ENCODE assay signal across 24 cellular contexts in genomic region chr6:111916747-111917146, GRCh38. TPM values are rescaled to one million over a fixed set of nuclear protein-coding genes. Genes with fewer than 3 reads are reported as not detected.
DNase-seq lines count a peak whose midpoint lies in the region; ATAC-seq, FAIRE-seq and TF ChIP-seq lines count a peak whose summit lies in the region.
"Had no signal": no experiment of that assay in that cellular context is flagged by ENCODE, and none has a peak within 500 bp of the region (broad histone marks: within the 10 kb centered on the region; RNA-seq: fewer than 3 reads in every experiment).

No MANE protein-coding gene starts in this region.

- POLR2A ChIA-PET in MCF 10A (lab: Yijun Ruan, JAX) (interaction anchor here (0.6 kb wide), 1 partner anchor 119 kb away, joined by 3 read pairs; no protein-coding TSS in a partner anchor), K562 (lab: Yijun Ruan, JAX) (no interaction called here)

- H3K9me3 Mint-ChIP-seq in MCF 10A (ENCODE audit: unreplicated experiment), result no peaks in the 10 kb centered on the region
- H3K9me3 Mint-ChIP-seq: CD4-positive, alpha-beta T cell; CD8-positive, alpha-beta T cell had no signal

- no peaks in the 10 kb centered on the region for H3K4me1 ChIP-seq in mammary epithelial cell (ENCODE audit: insufficient read depth, low read length)
- no peaks in the 10 kb centered on the region for H3K4me1 ChIP-seq in K562 (replicated peaks in 1 of 2; ENCODE audit: control insufficient read depth in 2 of 2, insufficient read depth in 2 of 2, low read length in 2 of 2)
- H3K4me1 ChIP-seq in foreskin keratinocyte, result peaks cover 14% of the 10 kb centered on the region
- H3K4me1 ChIP-seq in prostate gland (replicated peaks), result no peaks in the 10 kb centered on the region
- H3K4me1 ChIP-seq: A549, Caco-2 had no signal

- intact Hi-C loops in mammary epithelial cell (cut with micrococcal nuclease), result no loop called here
- intact Hi-C loops in MCF 10A (cut with micrococcal nuclease), result no loop called here
- intact Hi-C loops in K562 (cut with micrococcal nuclease), result no loop called here
- intact Hi-C loops in prostate gland (cut with DNase I), result no loop called here

- no peaks in the 10 kb centered on the region for H3K79me2 ChIP-seq in mammary epithelial cell (ENCODE audit: insufficient read depth, low read length)
- H3K79me2 ChIP-seq in K562 (ENCODE audit: control insufficient read depth, insufficient read depth, low read length), result no peaks in the 10 kb centered on the region

- TF ChIP-seq POLR2A in K562 (conservative IDR thresholded peaks at IDR 0.05) (no peak), prostate gland (IDR thresholded peaks at IDR 0.05) (no peak)

- in situ Hi-C loops in mammary epithelial cell (cut with MboI; ENCODE audit: low sequenced_read_pairs in 2 of 2) (no loop called here), K562 (cut with MboI) (no loop called here)

- no peak for FAIRE-seq in K562 (lab: Jason Lieb, UNC)
- FAIRE-seq: A549, D721Med, G401.6, GM12891, GM19239 had no signal

- CTCF ChIA-PET in mammary epithelial cell (lab: Charles Lee; ENCODE audit: low non-redundant PET), result no interaction called here
- CTCF ChIA-PET in MCF 10A (lab: Yijun Ruan, JAX), result no interaction called here
- CTCF ChIA-PET in K562 (lab: Yijun Ruan, JAX; ENCODE audit: low intra/inter-chr PET ratio), result no interaction called here

- BruUV-seq in mammary epithelial cell (replicated peaks; lab: Mats Ljungman, UMichigan) (no TSS peak), MCF 10A (replicated peaks; lab: Mats Ljungman, UMichigan) (no TSS peak), K562 (replicated peaks; lab: Mats Ljungman, UMichigan) (no TSS peak)

- TF ChIP-seq RAD21 in K562 (CRISPR knock-in tag; conservative IDR thresholded peaks at IDR 0.05 in 1 of 2, IDR thresholded peaks at IDR 0.05 in 1 of 2), result no peak

- H3K9ac ChIP-seq in mammary epithelial cell (ENCODE audit: insufficient read depth, low read length) (no peak overlapping the region), K562 (ENCODE audit: insufficient read depth in 1 of 2, low read depth in 2 of 2, low read length in 2 of 2) (no peak overlapping the region)
- H3K9ac ChIP-seq: BLaER1 treated with 17β-estradiol and CSF1 and Interleukin-3, amounts not matched to agents 10 nM and 100 nM had no signal

- H3K36me3 ChIP-seq in mammary epithelial cell (ENCODE audit: insufficient read depth, low read length) (no peaks in the 10 kb centered on the region), K562 (ENCODE audit: control insufficient read depth, insufficient read depth, low read length) (no peaks in the 10 kb centered on the region), prostate gland (no peaks in the 10 kb centered on the region)
- H3K36me3 ChIP-seq: BLaER1 treated with 17β-estradiol and CSF1 and Interleukin-3, amounts not matched to agents 10 nM and 100 nM had no signal

- no peak overlapping the region for H2AFZ ChIP-seq in mammary epithelial cell (ENCODE audit: low read depth, low read length)
- H2AFZ ChIP-seq in K562 (ENCODE audit: low read depth, low read length), result no peak overlapping the region

- dilution Hi-C loops in mammary epithelial cell (cut with HindIII; ENCODE audit: low sequenced_read_pairs), result no loop called here

- H3K4me1 Mint-ChIP-seq in MCF 10A (ENCODE audit: insufficient read depth, unreplicated experiment), result no peaks in the 10 kb centered on the region
- H3K4me1 Mint-ChIP-seq: B cell had no signal

- no peak overlapping the region for H3K4me2 ChIP-seq in mammary epithelial cell (ENCODE audit: insufficient read depth, low read depth, low read length)
- H3K4me2 ChIP-seq in K562 (ENCODE audit: insufficient read depth, low read length), result no peak overlapping the region
- H3K4me2 ChIP-seq: A549; BLaER1 treated with 17β-estradiol and CSF1 and Interleukin-3, amounts not matched to agents 10 nM and 100 nM had no signal

- no peak overlapping the region for H3K4me3 ChIP-seq in mammary epithelial cell (replicated peaks in 1 of 3; ENCODE audit: insufficient read depth in 1 of 3, low read depth in 2 of 3, low read length in 3 of 3)
- H3K4me3 ChIP-seq in K562, result no peak overlapping the region
- no peak overlapping the region for H3K4me3 ChIP-seq in epithelial cell of esophagus (ENCODE audit: low read length)
- H3K4me3 ChIP-seq in prostate gland, result no peak overlapping the region
- H3K4me3 ChIP-seq: A549; BLaER1 treated with 17β-estradiol and CSF1 and Interleukin-3, amounts not matched to agents 10 nM and 100 nM had no signal

- H3K27ac Mint-ChIP-seq in MCF 10A (ENCODE audit: low read depth, unreplicated experiment), result no peak overlapping the region
- H3K27ac Mint-ChIP-seq: B cell; CD4-positive, alpha-beta T cell; CD8-positive, alpha-beta T cell had no signal

- H3K27ac ChIP-seq in mammary epithelial cell (ENCODE audit: insufficient read depth, low read depth, low read length), result no peak overlapping the region
- no peak overlapping the region for H3K27ac ChIP-seq in K562 (ENCODE audit: extremely low read depth, low read depth, low read length)
- no peak overlapping the region for H3K27ac ChIP-seq in foreskin keratinocyte
- no peak overlapping the region for H3K27ac ChIP-seq in prostate gland
- H3K27ac ChIP-seq: 22Rv1; A549; BLaER1 treated with 17β-estradiol and CSF1 and Interleukin-3, amounts not matched to agents 10 nM and 100 nM; C4-2B had no signal

- DNase-seq in mammary epithelial cell (peak; percentile 44), MCF 10A (ENCODE audit: unreplicated experiment) (no peak), K562 (ENCODE audit: extremely low read depth in 1 of 4, low spot score in 3 of 4) (no peak), epithelial cell of esophagus (ENCODE audit: low read depth) (peak; percentile 25), foreskin keratinocyte (peak; percentile 62 to 90), prostate gland (ENCODE audit: low spot score) (no peak)
- DNase-seq in stimulated activated CD4-positive, alpha-beta T cell treated with anti-CD3 and anti-CD28 coated beads, Interleukin-4, amount 100 ng/mL, for 4 hours, result no peak
- DNase-seq: AML-193; Caco-2; Calu3; CD4-positive, alpha-beta T cell; CD8-positive, alpha-beta T cell; DMS79 treated with DMSO at 0.1 percent for 48 hours; GF-D8 had no signal

- H3K9me3 ChIP-seq in mammary epithelial cell (replicated peaks; ENCODE audit: insufficient read depth, low read length), result no peaks in the 10 kb centered on the region
- no peaks in the 10 kb centered on the region for H3K9me3 ChIP-seq in K562 (replicated peaks; ENCODE audit: control insufficient read depth, insufficient read depth, low read depth, low read length)
- no peaks in the 10 kb centered on the region for H3K9me3 ChIP-seq in prostate gland
- H3K9me3 ChIP-seq: A549; BLaER1 treated with 17β-estradiol and CSF1 and Interleukin-3, amounts not matched to agents 10 nM and 100 nM; Caco-2 had no signal

- H3K27me3 ChIP-seq in mammary epithelial cell (ENCODE audit: insufficient read depth, low read length) (no peaks in the 10 kb centered on the region), K562 (ENCODE audit: control insufficient read depth in 2 of 2, insufficient read depth in 2 of 2, low read length in 2 of 2) (peaks cover 0 to 14% of the 10 kb centered on the region in 2 experiments; a peak in 2 of 5 replicates), foreskin keratinocyte (no peaks in the 10 kb centered on the region), prostate gland (replicated peaks; ENCODE audit: insufficient read depth) (no peaks in the 10 kb centered on the region)
- H3K27me3 ChIP-seq: BLaER1 treated with 17β-estradiol and CSF1 and Interleukin-3, amounts not matched to agents 10 nM and 100 nM had no signal

- H3K36me3 Mint-ChIP-seq in MCF 10A (ENCODE audit: insufficient read depth, unreplicated experiment), result no peaks in the 10 kb centered on the region
- H3K36me3 Mint-ChIP-seq: CD8-positive, alpha-beta T cell had no signal

- ATAC-seq in K562 (no peak), foreskin keratinocyte (peak; percentile 54), GM18858 (IDR thresholded peaks at IDR 0.05; ENCODE audit: unreplicated experiment) (no peak)
- ATAC-seq: A549; CD8-positive, alpha-beta T cell had no signal

- H3K4me3 Mint-ChIP-seq in MCF 10A (ENCODE audit: unreplicated experiment), result no peak overlapping the region
- H3K4me3 Mint-ChIP-seq: B cell; CD4-positive, alpha-beta T cell; CD8-positive, alpha-beta T cell had no signal

- H4K20me1 ChIP-seq in mammary epithelial cell (ENCODE audit: insufficient read depth, low read length) (no peaks in the 10 kb centered on the region), K562 (replicated peaks; ENCODE audit: control insufficient read depth, insufficient read depth, low read length) (no peaks in the 10 kb centered on the region)
- H4K20me1 ChIP-seq: BLaER1 treated with 17β-estradiol and CSF1 and Interleukin-3, amounts not matched to agents 10 nM and 100 nM had no signal

- H3K27me3 Mint-ChIP-seq in MCF 10A (ENCODE audit: insufficient read depth, unreplicated experiment), result no peaks in the 10 kb centered on the region
- H3K27me3 Mint-ChIP-seq: B cell; CD4-positive, alpha-beta T cell had no signal

- TF ChIP-seq CTCF in mammary epithelial cell (conservative IDR thresholded peaks at IDR 0.05 in 1 of 2, IDR thresholded peaks at IDR 0.05 in 1 of 2; ENCODE audit: extremely low read depth in 1 of 2, insufficient read depth in 1 of 2, low read depth in 1 of 2, low read length in 2 of 2) (no peak), MCF 10A (IDR thresholded peaks at IDR 0.05; ENCODE audit: unreplicated experiment) (no peak), K562 (IDR thresholded peaks at IDR 0.05 in 2 of 3, conservative IDR thresholded peaks at IDR 0.05 in 1 of 3; ENCODE audit: insufficient read depth in 2 of 3, low read depth in 1 of 3, low read length in 3 of 3) (no peak), epithelial cell of esophagus (IDR thresholded peaks at IDR 0.05; ENCODE audit: insufficient read depth, low read depth, low read length, missing control alignments) (no peak), foreskin keratinocyte (conservative IDR thresholded peaks at IDR 0.05) (no peak), prostate gland (IDR thresholded peaks at IDR 0.05) (no peak)

- no peaks in the 10 kb centered on the region for H3K9me1 ChIP-seq in K562 (ENCODE audit: control insufficient read depth, insufficient read depth, low read length)

- TF ChIP-seq EP300 in K562 (IDR thresholded peaks at IDR 0.05; ENCODE audit: low read length), result no peak

RNA-seq across cellular contexts. Expression of gene FYN, which starts 43.5 kb away (rescaled TPM):
- 100 to 1,000 TPM in 1 of 2 donors, 10 to 100 TPM in 1; 58.0 to 136 TPM for total RNA-seq in mammary epithelial cell
- 48.3 TPM for polyA plus RNA-seq in mammary epithelial cell
- polyA minus RNA-seq in mammary epithelial cell, result 82.9 TPM
- total RNA-seq in MCF 10A (2022), result 37.8 and 53.7 TPM in 2 replicates
- 20.4 and 46.1 TPM in 2 replicates for total RNA-seq in K562 (2011; cell fraction: chromatin; rRNA removed; ENCODE audit: low replicate concordance)
- 7.3 and 8.3 TPM in 2 replicates for total RNA-seq in K562 (2011; cell fraction: nucleolus; rRNA removed)
- total RNA-seq in K562 (2011; cell fraction: nucleoplasm; rRNA removed), result 14.1 and 17.6 TPM in 2 replicates
- 14.6 and 17.5 TPM in 2 replicates for total RNA-seq in K562 (2014; rRNA removed)
- total RNA-seq in K562 (2014; rRNA removed; fragmentation: Illumina TruSeq; extraction: Trizol), result 10.1 and 10.3 TPM in 2 replicates
- total RNA-seq in K562 (2015; rRNA removed; fragmentation: Illumina TruSeq; extraction: Trizol), result 6.8 and 6.9 TPM in 2 replicates
- total RNA-seq in K562 (2021), result 15.7 and 19.0 TPM in 2 replicates
- 5.0 and 11.4 TPM in 2 replicates for polyA plus RNA-seq in K562 (2011; rRNA removed)
- polyA plus RNA-seq in K562 (2011; cell fraction: cytosol; rRNA removed), result 5.9 and 12.4 TPM in 2 replicates
- polyA plus RNA-seq in K562 (2011; cell fraction: nucleus; rRNA removed), result 12.5 and 27.3 TPM in 2 replicates
- polyA plus RNA-seq in K562 (2012), result 10.0 and 31.4 TPM in 2 replicates
- polyA plus RNA-seq in K562 (2014; fragmentation: Illumina TruSeq; extraction: Trizol), result 16.3 and 22.1 TPM in 2 replicates
- polyA plus RNA-seq in K562 (2014; fragmentation: Nextera tagmentation; extraction: Ambion mirVana), result 1 to 10 TPM; 2.9 to 5.0 TPM
- polyA plus RNA-seq in K562 (2014; rRNA removed), result 7.1 and 19.3 TPM in 2 replicates
- polyA minus RNA-seq in K562 (2011; rRNA and poly(A)+ RNA removed), result 12.6 and 20.7 TPM in 2 replicates
- polyA minus RNA-seq in K562 (2011; cell fraction: cytosol; rRNA and poly(A)+ RNA removed), result 14.2 and 18.1 TPM in 2 replicates
- polyA minus RNA-seq in K562 (2011; cell fraction: nucleus; rRNA and poly(A)+ RNA removed), result 13.3 and 14.9 TPM in 2 replicates
- 46.4 and 61.1 TPM in 2 replicates for total RNA-seq in foreskin keratinocyte
- polyA plus RNA-seq in foreskin keratinocyte, result 37.8 and 42.4 TPM in 2 replicates
- 100 to 1,000 TPM in 1 of 2 donors, 10 to 100 TPM in 1; 13.7 to 103 TPM for total RNA-seq in prostate gland

Comparison
In these comparisons a context has a peak if more than half of its experiments do, and no peak if none do; other contexts are left out.
1. DNase-seq: peak in mammary epithelial cell (single experiment), epithelial cell of esophagus (single experiment) and foreskin keratinocyte (2 of 2); none in MCF 10A (single experiment), K562 (0 of 4), prostate gland (single experiment) and stimulated activated CD4-positive, alpha-beta T cell treated with anti-CD3 and anti-CD28 coated beads, Interleukin-4, amount 100 ng/mL, for 4 hours (0 of 2).